In the genomic region with DNA sequence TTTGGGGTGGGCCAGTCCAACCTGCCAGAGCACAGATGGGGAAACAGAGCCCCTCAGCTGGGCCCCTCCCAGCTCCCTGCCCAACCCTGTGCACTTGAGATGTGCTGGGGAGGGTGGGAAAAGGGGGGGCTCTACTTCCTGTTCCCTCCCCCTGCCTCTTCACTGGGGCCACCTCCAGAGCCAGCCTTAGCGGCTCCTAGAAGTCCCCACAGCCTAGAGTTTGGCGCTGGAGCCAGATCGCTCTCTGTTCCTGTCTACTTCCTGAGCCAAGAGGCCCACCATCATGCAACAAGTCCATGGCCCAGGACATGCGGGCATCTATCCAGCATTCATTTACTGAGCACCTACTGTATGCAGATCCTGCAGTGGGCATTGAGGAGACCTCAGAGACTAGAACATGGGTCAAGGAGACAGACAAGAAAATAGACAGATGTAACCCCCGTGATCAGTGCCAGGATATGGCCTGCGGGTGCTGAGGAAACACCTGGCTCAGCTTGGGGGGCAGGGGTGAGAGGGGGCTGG, we compare ENCODE assay signal across 27 cellular contexts.
"Had no signal": no experiment of that assay in that cellular context is flagged by ENCODE, and none has a peak within 500 bp of the region (broad histone marks: within the 10 kb centered on the region; RNA-seq: fewer than 3 reads in every experiment).

No MANE protein-coding gene starts in this region.

- H3K27ac Mint-ChIP-seq: nephron; stimulated activated naive B cell treated with anti-CD40 and anti-IgM and Interleukin-4, amounts not matched to agents 10 μg/mL and 1 μg/mL and 100 μg/mL, for 72 hours; stimulated activated naive CD8-positive, alpha-beta T cell treated with anti-CD3 and anti-CD28 coated beads, Interleukin-15, Interleukin-2, amounts not matched to agents 100 ng/mL and 50 ng/mL, for 24 hours had no signal

- H3K9ac ChIP-seq: parathyroid adenoma had no signal

- H3K4me3 Mint-ChIP-seq: neural crest cell; stimulated activated naive B cell treated with anti-CD40 and anti-IgM and Interleukin-4, amounts not matched to agents 10 μg/mL and 1 μg/mL and 100 μg/mL, for 72 hours; stimulated activated naive CD8-positive, alpha-beta T cell treated with anti-CD3 and anti-CD28 coated beads, Interleukin-15, Interleukin-2, amounts not matched to agents 100 ng/mL and 50 ng/mL, for 24 hours had no signal

- H3K9me3 ChIP-seq: left lung, lower lobe of right lung, neutrophil, psoas muscle, right lobe of liver, suprapubic skin, thoracic aorta, tibial artery, upper lobe of right lung had no signal

- H2AFZ ChIP-seq: parathyroid adenoma had no signal

- H3K79me2 ChIP-seq: parathyroid adenoma had no signal

- H3K9me3 Mint-ChIP-seq: nephron; neural crest cell; stimulated activated naive B cell treated with anti-CD40 and anti-IgM and Interleukin-4, amounts not matched to agents 10 μg/mL and 1 μg/mL and 100 μg/mL, for 72 hours; stimulated activated naive CD8-positive, alpha-beta T cell treated with anti-CD3 and anti-CD28 coated beads, Interleukin-15, Interleukin-2, amounts not matched to agents 100 ng/mL and 50 ng/mL, for 24 hours had no signal

- H3K36me3 Mint-ChIP-seq: naive thymus-derived CD8-positive, alpha-beta T cell; stimulated activated naive B cell treated with anti-CD40 and anti-IgM and Interleukin-4, amounts not matched to agents 10 μg/mL and 1 μg/mL and 100 μg/mL, for 72 hours had no signal

- H3K4me2 ChIP-seq: smooth muscle cell had no signal

- ATAC-seq: left colon; left lung; lower lobe of right lung; psoas muscle; right lobe of liver; stimulated activated naive B cell treated with anti-CD40 and anti-IgM and Interleukin-4, amounts not matched to agents 10 μg/mL and 1 μg/mL and 100 μg/mL, for 72 hours; upper lobe of right lung had no signal

- H3K27me3 Mint-ChIP-seq: naive thymus-derived CD8-positive, alpha-beta T cell had no signal

- H3K27ac ChIP-seq: left lung, lower lobe of right lung, neutrophil, parathyroid adenoma, psoas muscle, right lobe of liver, suprapubic skin, thoracic aorta, tibial artery, upper lobe of right lung had no signal

- H3K4me3 ChIP-seq: left lung, lower lobe of right lung, psoas muscle, right lobe of liver, smooth muscle cell, suprapubic skin, thoracic aorta, tibial artery, upper lobe of right lung had no signal

- H3K27me3 ChIP-seq: neutrophil, right lobe of liver had no signal

- H3K4me1 ChIP-seq: left lung, lower lobe of right lung, parathyroid adenoma, psoas muscle, right lobe of liver, suprapubic skin, tibial artery, upper lobe of right lung had no signal

- DNase-seq: hippocampal formation; kidney; left colon; left lung; lower lobe of right lung; mammary epithelial cell; mesenchymal stem cell; naive thymus-derived CD8-positive, alpha-beta T cell; occipital lobe; psoas muscle; stimulated activated CD4-positive, alpha-beta T cell treated with anti-CD3 and anti-CD28 coated beads, Interleukin-12 subunit alpha, Interleukin-12 subunit beta, amount 100 ng/mL, for 4 hours; stimulated activated CD4-positive, alpha-beta T cell treated with anti-CD3 and anti-CD28 coated beads, Interleukin-15, amount 100 ng/mL, for 24 hours; stimulated activated CD4-positive, alpha-beta T cell treated with anti-CD3 and anti-CD28 coated beads, Interleukin-2, amount 100 ng/mL, for 24 hours; stimulated activated CD4-positive, alpha-beta T cell treated with anti-CD3 and anti-CD28 coated beads, Interleukin-4, amount 100 ng/mL, for 1 hour; stimulated activated naive B cell treated with anti-CD40 and anti-IgM and Interleukin-4, amounts not matched to agents 10 μg/mL and 1 μg/mL and 100 μg/mL, for 72 hours; tibial artery; trophoblast cell; upper lobe of right lung had no signal

- H3K36me3 ChIP-seq: left lung, lower lobe of right lung, neutrophil, right lobe of liver, suprapubic skin, thoracic aorta, tibial artery, upper lobe of right lung had no signal
